Comparison of ENCODE assay signal across 13 cellular contexts in genomic region chr11:61042537-61042936, GRCh38. TPM values are rescaled to one million over a fixed set of nuclear protein-coding genes. Genes with fewer than 3 reads are reported as not detected.
DNase-seq lines count a peak whose midpoint lies in the region; ATAC-seq, FAIRE-seq and TF ChIP-seq lines count a peak whose summit lies in the region.
"Had no signal": no experiment of that assay in that cellular context is flagged by ENCODE, and none has a peak within 500 bp of the region (broad histone marks: within the 10 kb centered on the region; RNA-seq: fewer than 3 reads in every experiment).

No MANE protein-coding gene starts in this region.

- H4K20me1 ChIP-seq in MM.1S (ENCODE audit: insufficient read depth, low read length) (no peaks in the 10 kb centered on the region), GM12878 (ENCODE audit: control insufficient read depth, insufficient read depth) (no peaks in the 10 kb centered on the region)

- intact Hi-C loops in GM12878 (cut with micrococcal nuclease; ENCODE audit: unreplicated experiment) (loop anchor here (2.0 to 5.0 kb wide), 2 partner anchors 18 to 85 kb away; no protein-coding TSS in a partner anchor), spleen (cut with DNase I; ENCODE audit: low total_unique reads) (no loop called here), right lobe of liver (cut with DNase I) (no loop called here)

- H3K9me3 ChIP-seq in MM.1S (replicated peaks; ENCODE audit: insufficient read depth, low read length) (no peaks in the 10 kb centered on the region), GM12878 (replicated peaks; ENCODE audit: control insufficient read depth, insufficient read depth, low read length) (no peaks in the 10 kb centered on the region), spleen (no peaks in the 10 kb centered on the region), right lobe of liver (no peaks in the 10 kb centered on the region)
- H3K9me3 ChIP-seq: vagina had no signal

- peaks cover 6% of the 10 kb centered on the region for H3K4me1 ChIP-seq in MM.1S (ENCODE audit: low read length)
- H3K4me1 ChIP-seq in GM12878 (ENCODE audit: control insufficient read depth, insufficient read depth, low read length) = peaks cover 15% of the 10 kb centered on the region
- H3K4me1 ChIP-seq in spleen = peaks cover 8 to 26% (median 18%) of the 10 kb centered on the region in 6 donors
- no peaks in the 10 kb centered on the region for H3K4me1 ChIP-seq in right lobe of liver

- TF ChIP-seq CTCF in MM.1S (IDR thresholded peaks at IDR 0.05; ENCODE audit: low read length) = no peak
- no peak for TF ChIP-seq CTCF in GM12878 (IDR thresholded peaks at IDR 0.05 in 2 of 3, conservative IDR thresholded peaks at IDR 0.05 in 1 of 3; ENCODE audit: control insufficient read depth in 2 of 3, extremely low read depth in 1 of 3, insufficient read depth in 1 of 3, low read depth in 3 of 3, low read length in 3 of 3)
- no peak for TF ChIP-seq CTCF in spleen (IDR thresholded peaks at IDR 0.05 in 8 of 11, conservative IDR thresholded peaks at IDR 0.05 in 3 of 11)
- TF ChIP-seq CTCF in GM13977 (IDR thresholded peaks at IDR 0.05; ENCODE audit: extremely low read depth, insufficient read depth, missing control alignments) = no peak
- no peak for TF ChIP-seq CTCF in right lobe of liver (IDR thresholded peaks at IDR 0.05)

- peak overlapping the region; percentile 62 for H3K4me3 ChIP-seq in MM.1S (ENCODE audit: low read length)
- H3K4me3 ChIP-seq in GM12878 = peak overlapping the region; percentile 40; the same call in 1 of the 2 replicates
- peak overlapping the region in 3 of 8 donors; percentile 4 to 50 (median 22) for H3K4me3 ChIP-seq in spleen
- H3K4me3 ChIP-seq in right lobe of liver = no peak overlapping the region
- H3K4me3 ChIP-seq: vagina had no signal

- peaks cover 65% of the 10 kb centered on the region for H3K4me1 Mint-ChIP-seq in activated CD4-positive, alpha-beta T cell treated with anti-CD3 and anti-CD28 coated beads, Interleukin-2, amount 10 ng/mL, durations not matched to agents 7 days and 5 days

- no peaks in the 10 kb centered on the region; the same call in 1 of the 2 replicates for H3K36me3 ChIP-seq in MM.1S (replicated peaks; ENCODE audit: insufficient read depth, low read length)
- no peaks in the 10 kb centered on the region for H3K36me3 ChIP-seq in GM12878 (ENCODE audit: control insufficient read depth in 2 of 2, insufficient read depth in 2 of 2, low read length in 1 of 2)
- no peaks in the 10 kb centered on the region for H3K36me3 ChIP-seq in spleen
- H3K36me3 ChIP-seq in right lobe of liver = no peaks in the 10 kb centered on the region
- H3K36me3 ChIP-seq: vagina had no signal

- in situ Hi-C loops in GM12878 (cut with MboI) = no loop called here
- in situ Hi-C loops in GM13977 (cut with MboI; ENCODE audit: low pct_unique_long_range_greater_than_20kb, low sequenced_read_pairs, unreplicated experiment) = no loop called here

- H3K36me3 Mint-ChIP-seq in activated CD4-positive, alpha-beta T cell treated with anti-CD3 and anti-CD28 coated beads, Interleukin-2, amount 10 ng/mL, durations not matched to agents 7 days and 5 days (ENCODE audit: low read depth) = peaks cover 16% of the 10 kb centered on the region

- H3K27ac Mint-ChIP-seq in activated CD4-positive, alpha-beta T cell treated with anti-CD3 and anti-CD28 coated beads, Interleukin-2, amount 10 ng/mL, durations not matched to agents 7 days and 5 days = peak overlapping the region; percentile 99
- H3K27ac Mint-ChIP-seq: dendritic cell treated with granulocyte-macrophage colony-stimulating factor and Interleukin-4, amounts not matched to agents 40 ng/mL and 50 ng/mL, for 4 days had no signal

- no peaks in the 10 kb centered on the region for H3K9me3 Mint-ChIP-seq in activated CD4-positive, alpha-beta T cell treated with anti-CD3 and anti-CD28 coated beads, Interleukin-2, amount 10 ng/mL, durations not matched to agents 7 days and 5 days
- H3K9me3 Mint-ChIP-seq: dendritic cell treated with granulocyte-macrophage colony-stimulating factor and Interleukin-4, amounts not matched to agents 40 ng/mL and 50 ng/mL, for 4 days had no signal

- no peaks in the 10 kb centered on the region for H3F3A ChIP-seq in MM.1S (ENCODE audit: insufficient read depth, low read length)

- TF ChIP-seq EP300 in GM12878 (IDR thresholded peaks at IDR 0.05; ENCODE audit: borderline replicate concordance in 1 of 2, control insufficient read depth in 1 of 2, low read depth in 2 of 2, low read length in 2 of 2) = no peak

- ATAC-seq in GM12878 = peak; percentile 29
- ATAC-seq in right lobe of liver = no peak

- BruUV-seq in GM12878 (replicated peaks; lab: Mats Ljungman, UMichigan) = TSS peak; percentile 93

- H3K4me3 Mint-ChIP-seq in activated CD4-positive, alpha-beta T cell treated with anti-CD3 and anti-CD28 coated beads, Interleukin-2, amount 10 ng/mL, durations not matched to agents 7 days and 5 days = peak overlapping the region; percentile 63
- H3K4me3 Mint-ChIP-seq: dendritic cell treated with granulocyte-macrophage colony-stimulating factor and Interleukin-4, amounts not matched to agents 40 ng/mL and 50 ng/mL, for 4 days had no signal

- TF ChIP-seq POLR2A in GM12878 (IDR thresholded peaks at IDR 0.05; ENCODE audit: low read depth, low read length) = no peak
- TF ChIP-seq POLR2A in spleen (IDR thresholded peaks at IDR 0.05) = no peak
- TF ChIP-seq POLR2A in right lobe of liver (IDR thresholded peaks at IDR 0.05) = no peak

- CTCF ChIA-PET in activated CD4-positive, alpha-beta T cell treated with anti-CD3 and anti-CD28 coated beads, Interleukin-2, amount 10 ng/mL, durations not matched to agents 7 days and 5 days (lab: Charles Lee) = interaction anchor here (0.8 to 7.0 kb wide), 18 partner anchors 9 to 155 kb away, joined by 3 to 73 read pairs (median 4); partner anchors contain the start of gene CD6
- CTCF ChIA-PET in GM12878 (lab: Yijun Ruan, JAX) = interaction anchor here (0.6 to 6.2 kb wide), 22 partner anchors 9 to 280 kb away, joined by 3 to 35 read pairs (median 4); partner anchors contain the start of gene CD6

- 1% methylated on average over 5 of the region's 5 CpGs for WGBS in GM12878 (ENCODE audit: insufficient coverage, insufficient replicate concordance, low lambda C conversion rate, missing lambda C conversion rate)
- WGBS in spleen, 5 donors = 49 to 61% (median 56%) methylated on average over 5 of the region's 5 CpGs
- WGBS in right lobe of liver (ENCODE audit: insufficient coverage, low coverage, low lambda C conversion rate, missing lambda C conversion rate) = 46% methylated on average over 5 of the region's 5 CpGs

- H3K9me2 ChIP-seq in MM.1S (replicated peaks; ENCODE audit: insufficient read depth, low read length) = no peaks in the 10 kb centered on the region

- RAD21 ChIA-PET in GM12878 (lab: Charles Lee; ENCODE audit: unreplicated experiment) = interaction anchor here (0.7 to 6.4 kb wide), 27 partner anchors 9 to 279 kb away, joined by 3 to 65 read pairs (median 5); partner anchors contain the start of genes CD6, TMEM109 and VPS37C

- no peak for TF ChIP-seq RAD21 in GM12878 (IDR thresholded peaks at IDR 0.05; ENCODE audit: insufficient read depth, low read depth, low read length)

- H3K79me2 ChIP-seq in MM.1S (ENCODE audit: low read length) = peaks cover 15% of the 10 kb centered on the region
- no peaks in the 10 kb centered on the region; the same call in none of the 2 replicates for H3K79me2 ChIP-seq in GM12878 (ENCODE audit: control insufficient read depth, insufficient read depth, low read length)

- SMC1A ChIA-PET in GM12878 (lab: Charles Lee; ENCODE audit: uncharacterized antibody, unreplicated experiment) = interaction anchor here (0.6 to 6.2 kb wide), 29 partner anchors 9 to 711 kb away, joined by 3 to 98 read pairs (median 6); no protein-coding TSS in a partner anchor

- H3K4me2 ChIP-seq in MM.1S (ENCODE audit: low read depth, low read length) = peak overlapping the region; percentile 91
- H3K4me2 ChIP-seq in GM12878 (ENCODE audit: control insufficient read depth, insufficient read depth) = peak overlapping the region; percentile 92

- DNase-seq in activated CD4-positive, alpha-beta T cell treated with anti-CD3 and anti-CD28 coated beads, Interleukin-2, amount 10 ng/mL, durations not matched to agents 7 days and 5 days = no peak
- DNase-seq in activated CD4-positive, alpha-beta T cell treated with anti-CD3 and anti-CD28 coated beads for 1 hour = no peak
- DNase-seq in MM.1S (no peak), GM12878 (ENCODE audit: low read depth, low spot score) (no peak), spleen (no peak), NCI-H526 (lab: John Stamatoyannopoulos, UW) (no peak), GM13977 (ENCODE audit: low spot score) (no peak), right lobe of liver (no peak)

- POLR2A ChIA-PET in activated CD4-positive, alpha-beta T cell treated with anti-CD3 and anti-CD28 coated beads, Interleukin-2, amount 10 ng/mL, durations not matched to agents 7 days and 5 days (lab: Charles Lee) = interaction anchor here (0.6 to 1.7 kb wide), 14 partner anchors 10 to 71 kb away, joined by 3 to 8 read pairs (median 5); partner anchors contain the start of gene CD6
- POLR2A ChIA-PET in GM12878 (lab: Charles Lee) = interaction anchor here (0.6 to 2.5 kb wide), 20 partner anchors 8 to 317 kb away, joined by 3 to 14 read pairs (median 4); partner anchors contain the start of genes TMEM109 and VPS37C

- H3K9ac ChIP-seq in MM.1S (ENCODE audit: low read length) (peak overlapping the region; percentile 93), GM12878 (ENCODE audit: control insufficient read depth, insufficient read depth, low read length) (peak overlapping the region; percentile 68)

- H2AFZ ChIP-seq in MM.1S (ENCODE audit: low read length) (no peak overlapping the region), GM12878 (ENCODE audit: control insufficient read depth, low read depth, low read length) (peak overlapping the region; percentile 64)

- peak overlapping the region; percentile 93 for H3K27ac ChIP-seq in MM.1S (ENCODE audit: low read length)
- H3K27ac ChIP-seq in GM12878 (ENCODE audit: control insufficient read depth, insufficient read depth) = peak overlapping the region; percentile 77
- peak overlapping the region; percentile 58 to 88 (median 86) for H3K27ac ChIP-seq in spleen
- H3K27ac ChIP-seq in right lobe of liver = no peak overlapping the region

- H3K27me3 ChIP-seq in MM.1S (replicated peaks; ENCODE audit: insufficient read depth, low read length) (no peaks in the 10 kb centered on the region), GM12878 (replicated peaks in 1 of 2; ENCODE audit: control insufficient read depth in 2 of 2, insufficient read depth in 2 of 2, low read length in 1 of 2) (no peaks in the 10 kb centered on the region), spleen (replicated peaks in 1 of 7) (no peaks in the 10 kb centered on the region), right lobe of liver (no peaks in the 10 kb centered on the region)
- H3K27me3 ChIP-seq: vagina had no signal

- H3K27me3 Mint-ChIP-seq in activated CD4-positive, alpha-beta T cell treated with anti-CD3 and anti-CD28 coated beads, Interleukin-2, amount 10 ng/mL, durations not matched to agents 7 days and 5 days = no peaks in the 10 kb centered on the region

- no peak for FAIRE-seq in GM12878 (lab: Jason Lieb, UNC)

RNA-seq across cellular contexts. Expression of gene CD5, which starts 59.8 kb away (rescaled TPM):
- 100 to 1,000 TPM; 379 to 405 TPM for total RNA-seq in activated CD4-positive, alpha-beta T cell treated with anti-CD3 and anti-CD28 coated beads, Interleukin-2, amount 10 ng/mL, durations not matched to agents 7 days and 5 days
- not detected in 2 replicates for total RNA-seq in GM12878 (2013; cell fraction: nucleolus; rRNA removed)
- total RNA-seq in GM12878 (2014; rRNA removed) = 0.17 and 0.22 TPM in 2 replicates
- 0.04 and 0.09 TPM in 2 replicates for total RNA-seq in GM12878 (2014; rRNA removed; fragmentation: Illumina TruSeq; extraction: Trizol)
- total RNA-seq in GM12878 (2021) = 0.58 and 0.87 TPM in 2 replicates
- polyA plus RNA-seq in GM12878 (2011; ENCODE audit: low read depth) = not detected
- polyA plus RNA-seq in GM12878 (2011; rRNA removed) = not detected in 2 replicates
- 0.04 TPM in 1 of 2 replicates, not detected in the other for polyA plus RNA-seq in GM12878 (2011; cell fraction: cytosol; rRNA removed)
- polyA plus RNA-seq in GM12878 (2011; cell fraction: nucleus; rRNA removed) = not detected in 2 replicates
- polyA plus RNA-seq in GM12878 (2012) = 0.08 and 0.23 TPM in 2 replicates
- polyA plus RNA-seq in GM12878 (2014; fragmentation: Illumina TruSeq; extraction: Trizol) = 0.16 and 0.17 TPM in 2 replicates
- polyA plus RNA-seq in GM12878 (2014; fragmentation: Nextera tagmentation; extraction: Ambion mirVana) = under 1 TPM in 1 of 2 experiments, not detected in 1; 0.02 TPM
- polyA plus RNA-seq in GM12878 (2014; rRNA removed) = 0.18 and 0.19 TPM in 2 replicates
- polyA plus RNA-seq in GM12878 (2016; fragmentation: Nextera tagmentation; extraction: Ambion mirVana) = under 1 TPM; 0.23 to 0.35 TPM
- polyA minus RNA-seq in GM12878 (2011; rRNA and poly(A)+ RNA removed) = not detected in 2 replicates
- polyA minus RNA-seq in GM12878 (2011; cell fraction: cytosol; rRNA and poly(A)+ RNA removed) = not detected in 2 replicates
- not detected in 2 replicates for polyA minus RNA-seq in GM12878 (2011; cell fraction: nucleus; rRNA and poly(A)+ RNA removed)
- 10 to 100 TPM in 6 of 7 donors, 1 to 10 TPM in 1; 9.2 to 27.4 (median 18.3) TPM for total RNA-seq in spleen
- polyA plus RNA-seq in spleen = 1 to 10 TPM; 2.7 to 6.3 (median 4.9) TPM
- total RNA-seq in right lobe of liver = under 1 TPM; 0.12 to 0.56 (median 0.35) TPM
- total RNA-seq: HT1080, lung microvascular endothelial cell had no signal
- polyA plus RNA-seq: AG04450 had no signal

Comparison
In these comparisons a context has a peak if more than half of its experiments do, and no peak if none do; other contexts are left out.
1. H3K27ac ChIP-seq: peak in MM.1S (single experiment), GM12878 (single experiment) and spleen (8 of 8); none in right lobe of liver (0 of 3).
2. H3K4me3 ChIP-seq: peak in MM.1S (single experiment) and GM12878 (single experiment); none in right lobe of liver (0 of 3).
3. RNA of gene CD5, which starts 59.8 kb away (total RNA-seq): 379 to 405 TPM in activated CD4-positive, alpha-beta T cell treated with anti-CD3 and anti-CD28 coated beads, Interleukin-2, amount 10 ng/mL, durations not matched to agents 7 days and 5 days; 9.2 to 27.4 TPM in spleen, 0.12 to 0.56 TPM in right lobe of liver and 0.04 to 0.87 TPM in GM12878; every median in the first group is over 10 times any median in the second.